9 cellular contexts compared by ENCODE assay signal in the genomic region with DNA sequence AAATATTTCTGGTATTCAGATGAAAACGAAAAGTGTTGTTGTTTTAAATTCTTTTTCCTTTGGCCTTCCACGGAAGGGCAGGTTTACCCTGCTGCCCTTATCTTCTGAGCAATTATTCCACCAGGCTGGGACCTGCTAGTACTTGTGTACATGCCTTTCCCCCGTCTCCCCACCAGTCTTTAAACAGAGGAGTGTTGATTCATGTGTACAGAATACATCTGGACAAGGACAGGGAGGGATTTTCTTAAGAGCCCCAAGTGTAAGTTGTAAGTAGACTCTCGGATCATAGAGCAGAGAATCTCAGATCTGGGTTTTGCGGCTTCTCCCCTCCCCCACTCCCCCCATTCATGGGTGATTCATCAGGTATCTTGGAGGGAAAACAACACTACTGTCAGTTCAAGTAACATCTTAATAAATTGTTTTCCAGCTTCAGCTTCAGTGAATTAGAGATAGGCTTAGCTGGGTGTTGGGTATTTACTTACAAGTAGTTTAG.
DNase-seq lines count a peak whose midpoint lies in the region; ATAC-seq and TF ChIP-seq lines count a peak whose summit lies in the region.
"Had no signal": no experiment of that assay in that cellular context is flagged by ENCODE, and none has a peak within 500 bp of the region (broad histone marks: within the 10 kb centered on the region; RNA-seq: fewer than 3 reads in every experiment).

No MANE protein-coding gene starts in this region.

- H3K36me3 Mint-ChIP-seq in T-helper 2 cell treated with Interferon-gamma antibody and Interleukin-4, amounts not matched to agents 5 μg/mL and 100 μg/mL, for 36 hours (ENCODE audit: low read depth), result peaks cover 79% of the 10 kb centered on the region
- no peaks in the 10 kb centered on the region for H3K36me3 Mint-ChIP-seq in endothelial cell (ENCODE audit: low read depth, unreplicated experiment)
- H3K36me3 Mint-ChIP-seq in natural killer cell, result peaks cover 24% of the 10 kb centered on the region

- H3K4me1 Mint-ChIP-seq in T-helper 2 cell treated with Interferon-gamma antibody and Interleukin-4, amounts not matched to agents 5 μg/mL and 100 μg/mL, for 36 hours (ENCODE audit: low read depth), result peaks cover 22% of the 10 kb centered on the region
- H3K4me1 Mint-ChIP-seq in endothelial cell (ENCODE audit: unreplicated experiment) (peaks cover 14% of the 10 kb centered on the region), natural killer cell (peaks cover 0 to 13% of the 10 kb centered on the region in 2 donors)

- H3K27me3 Mint-ChIP-seq in T-helper 2 cell treated with Interferon-gamma antibody and Interleukin-4, amounts not matched to agents 5 μg/mL and 100 μg/mL, for 36 hours (ENCODE audit: low read depth), result no peaks in the 10 kb centered on the region
- H3K27me3 Mint-ChIP-seq in endothelial cell (ENCODE audit: unreplicated experiment) (peaks cover 2% of the 10 kb centered on the region), natural killer cell (ENCODE audit: low read depth in 2 of 2) (no peaks in the 10 kb centered on the region)

- no peaks in the 10 kb centered on the region for H3K4me1 ChIP-seq in HEK293 (ENCODE audit: control insufficient read depth, insufficient read depth, low read length)

- POLR2A ChIA-PET in HEK293 (lab: Yijun Ruan, JAX), result no interaction called here

- no peak for ATAC-seq in GM21737 (IDR thresholded peaks at IDR 0.05; ENCODE audit: unreplicated experiment)
- ATAC-seq in natural killer cell, result no peak

- DNase-seq in T-helper 2 cell treated with Interferon-gamma antibody and Interleukin-4, amounts not matched to agents 5 μg/mL and 100 μg/mL, for 36 hours (ENCODE audit: low spot score), result peak; percentile 23
- DNase-seq in endothelial cell (ENCODE audit: low spot score) (no peak), GDM1 (lab: John Stamatoyannopoulos, UW) (no peak), RKO (ENCODE audit: low spot score) (no peak), natural killer cell (no peak)

- TF ChIP-seq CTCF in HEK293 (tag by site-specific recombination; IDR thresholded peaks at IDR 0.05), result no peak
- TF ChIP-seq CTCF in endothelial cell (IDR thresholded peaks at IDR 0.05; ENCODE audit: unreplicated experiment), result no peak
- TF ChIP-seq CTCF in natural killer cell (IDR thresholded peaks at IDR 0.05), result no peak

- H3K27ac ChIP-seq in HEK293 (ENCODE audit: extremely low read depth, low read depth, low read length) (no peak overlapping the region), skin epidermis (peak overlapping the region in 18 of 21 experiments; percentile 12 to 84 (median 63))

- no peaks in the 10 kb centered on the region for H3K36me3 ChIP-seq in HEK293 (ENCODE audit: control insufficient read depth in 2 of 2, insufficient read depth in 1 of 2, low read length in 2 of 2)
- H3K36me3 ChIP-seq: esophagus muscularis mucosa had no signal

- intact Hi-C loops in natural killer cell (cut with micrococcal nuclease), result no loop called here

- H3K27ac Mint-ChIP-seq in T-helper 2 cell treated with Interferon-gamma antibody and Interleukin-4, amounts not matched to agents 5 μg/mL and 100 μg/mL, for 36 hours, result peak overlapping the region; percentile 49
- H3K27ac Mint-ChIP-seq in endothelial cell (ENCODE audit: unreplicated experiment), result peak overlapping the region; percentile 88
- H3K27ac Mint-ChIP-seq in natural killer cell, result no peak overlapping the region

- CTCF ChIA-PET in HEK293 (lab: Yijun Ruan, JAX), result interaction anchor here (0.9 to 1.0 kb wide), 2 partner anchors 26 to 103 kb away, joined by 3 read pairs; no protein-coding TSS in a partner anchor

- no peak overlapping the region for H3K4me3 Mint-ChIP-seq in T-helper 2 cell treated with Interferon-gamma antibody and Interleukin-4, amounts not matched to agents 5 μg/mL and 100 μg/mL, for 36 hours
- H3K4me3 Mint-ChIP-seq in endothelial cell (ENCODE audit: unreplicated experiment), result no peak overlapping the region
- H3K4me3 Mint-ChIP-seq in natural killer cell, result no peak overlapping the region

- H3K9me3 Mint-ChIP-seq in T-helper 2 cell treated with Interferon-gamma antibody and Interleukin-4, amounts not matched to agents 5 μg/mL and 100 μg/mL, for 36 hours, result no peaks in the 10 kb centered on the region
- H3K9me3 Mint-ChIP-seq in endothelial cell (ENCODE audit: unreplicated experiment) (no peaks in the 10 kb centered on the region), natural killer cell (no peaks in the 10 kb centered on the region)

- H3K4me3 ChIP-seq in HEK293 (ENCODE audit: low read depth, low read length) (no peak overlapping the region), skin epidermis (no peak overlapping the region)
- H3K4me3 ChIP-seq: esophagus muscularis mucosa had no signal

- no peaks in the 10 kb centered on the region for H3K9me3 ChIP-seq in HEK293 (ENCODE audit: control insufficient read depth, insufficient read depth, low read depth, low read length)
- H3K9me3 ChIP-seq: esophagus muscularis mucosa had no signal

TF ChIP-seq in HEK293, 187 proteins besides CTCF, POLR2A, EP300 and RAD21:
- TF ChIP-seq ZXDB (tag by site-specific recombination; IDR thresholded peaks at IDR 0.05), result no peak
- TF ChIP-seq ZFP3 (tag by site-specific recombination; IDR thresholded peaks at IDR 0.05; ENCODE audit: low read depth), result no peak
- TF ChIP-seq ZNF335 (tag by site-specific recombination; conservative IDR thresholded peaks at IDR 0.05), result no peak
- TF ChIP-seq, protein P1, sequence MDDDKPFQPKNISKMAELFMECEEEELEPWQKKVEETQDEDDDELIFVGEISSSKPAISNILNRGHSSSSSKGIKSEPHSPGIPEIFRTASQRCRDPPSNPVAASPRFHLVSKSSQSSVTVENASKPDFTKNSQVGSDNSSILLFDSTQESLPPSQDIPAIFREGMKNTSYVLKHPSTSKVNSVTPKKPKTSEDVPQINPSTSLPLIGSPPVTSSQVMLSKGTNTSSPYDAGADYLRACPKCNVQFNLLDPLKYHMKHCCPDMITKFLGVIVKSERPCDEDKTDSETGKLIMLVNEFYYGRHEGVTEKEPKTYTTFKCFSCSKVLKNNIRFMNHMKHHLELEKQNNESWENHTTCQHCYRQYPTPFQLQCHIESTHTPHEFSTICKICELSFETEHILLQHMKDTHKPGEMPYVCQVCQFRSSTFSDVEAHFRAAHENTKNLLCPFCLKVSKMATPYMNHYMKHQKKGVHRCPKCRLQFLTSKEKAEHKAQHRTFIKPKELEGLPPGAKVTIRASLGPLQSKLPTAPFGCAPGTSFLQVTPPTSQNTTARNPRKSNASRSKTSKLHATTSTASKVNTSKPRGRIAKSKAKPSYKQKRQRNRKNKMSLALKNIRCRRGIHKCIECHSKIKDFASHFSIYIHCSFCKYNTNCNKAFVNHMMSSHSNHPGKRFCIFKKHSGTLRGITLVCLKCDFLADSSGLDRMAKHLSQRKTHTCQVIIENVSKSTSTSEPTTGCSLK (tag by site-specific recombination; IDR thresholded peaks at IDR 0.05), result no peak
- TF ChIP-seq ZNF138 (tag by site-specific recombination; IDR thresholded peaks at IDR 0.05; ENCODE audit: borderline replicate concordance), result no peak
- no peak for TF ChIP-seq SETDB1 (IDR thresholded peaks at IDR 0.05; ENCODE audit: insufficient read length, low read length)
- TF ChIP-seq, protein P2, sequence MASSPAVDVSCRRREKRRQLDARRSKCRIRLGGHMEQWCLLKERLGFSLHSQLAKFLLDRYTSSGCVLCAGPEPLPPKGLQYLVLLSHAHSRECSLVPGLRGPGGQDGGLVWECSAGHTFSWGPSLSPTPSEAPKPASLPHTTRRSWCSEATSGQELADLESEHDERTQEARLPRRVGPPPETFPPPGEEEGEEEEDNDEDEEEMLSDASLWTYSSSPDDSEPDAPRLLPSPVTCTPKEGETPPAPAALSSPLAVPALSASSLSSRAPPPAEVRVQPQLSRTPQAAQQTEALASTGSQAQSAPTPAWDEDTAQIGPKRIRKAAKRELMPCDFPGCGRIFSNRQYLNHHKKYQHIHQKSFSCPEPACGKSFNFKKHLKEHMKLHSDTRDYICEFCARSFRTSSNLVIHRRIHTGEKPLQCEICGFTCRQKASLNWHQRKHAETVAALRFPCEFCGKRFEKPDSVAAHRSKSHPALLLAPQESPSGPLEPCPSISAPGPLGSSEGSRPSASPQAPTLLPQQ (tag by site-specific recombination; IDR thresholded peaks at IDR 0.05), result no peak
- no peak for TF ChIP-seq ZSCAN5A (tag by site-specific recombination; IDR thresholded peaks at IDR 0.05)
- no peak for TF ChIP-seq ZNF707 (tag by site-specific recombination; IDR thresholded peaks at IDR 0.05)
- 0 out of 2 replicates have a peak, but pooled peaks have one; percentile 14 for TF ChIP-seq SCRT2 (tag by site-specific recombination; IDR thresholded peaks at IDR 0.05)
- 0 out of 2 replicates have a peak, but pooled peaks have one; percentile 29 for TF ChIP-seq TRIM28 (IDR thresholded peaks at IDR 0.05; ENCODE audit: borderline replicate concordance, low read length)
- TF ChIP-seq OVOL3 (tag by site-specific recombination; IDR thresholded peaks at IDR 0.05), result no peak
- no peak for TF ChIP-seq ZNF658 (tag by site-specific recombination; IDR thresholded peaks at IDR 0.05)
- TF ChIP-seq ZNF473 (tag by site-specific recombination; IDR thresholded peaks at IDR 0.05), result no peak
- no peak for TF ChIP-seq ZNF76 (tag by site-specific recombination; IDR thresholded peaks at IDR 0.05; ENCODE audit: borderline replicate concordance, low read depth)
- TF ChIP-seq, protein P3, sequence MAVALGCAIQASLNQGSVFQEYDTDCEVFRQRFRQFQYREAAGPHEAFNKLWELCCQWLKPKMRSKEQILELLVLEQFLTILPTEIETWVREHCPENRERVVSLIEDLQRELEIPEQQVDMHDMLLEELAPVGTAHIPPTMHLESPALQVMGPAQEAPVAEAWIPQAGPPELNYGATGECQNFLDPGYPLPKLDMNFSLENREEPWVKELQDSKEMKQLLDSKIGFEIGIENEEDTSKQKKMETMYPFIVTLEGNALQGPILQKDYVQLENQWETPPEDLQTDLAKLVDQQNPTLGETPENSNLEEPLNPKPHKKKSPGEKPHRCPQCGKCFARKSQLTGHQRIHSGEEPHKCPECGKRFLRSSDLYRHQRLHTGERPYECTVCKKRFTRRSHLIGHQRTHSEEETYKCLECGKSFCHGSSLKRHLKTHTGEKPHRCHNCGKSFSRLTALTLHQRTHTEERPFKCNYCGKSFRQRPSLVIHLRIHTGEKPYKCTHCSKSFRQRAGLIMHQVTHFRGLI (tag by site-specific recombination; IDR thresholded peaks at IDR 0.05), result no peak

Comparison
In these comparisons a context has a peak if more than half of its experiments do, and no peak if none do; other contexts are left out.
1. H3K27ac Mint-ChIP-seq: peak in T-helper 2 cell treated with Interferon-gamma antibody and Interleukin-4, amounts not matched to agents 5 μg/mL and 100 μg/mL, for 36 hours (single experiment) and endothelial cell (single experiment); none in natural killer cell (0 of 2).